ENCODE assay signal across 2 cellular contexts in the genomic region with DNA sequence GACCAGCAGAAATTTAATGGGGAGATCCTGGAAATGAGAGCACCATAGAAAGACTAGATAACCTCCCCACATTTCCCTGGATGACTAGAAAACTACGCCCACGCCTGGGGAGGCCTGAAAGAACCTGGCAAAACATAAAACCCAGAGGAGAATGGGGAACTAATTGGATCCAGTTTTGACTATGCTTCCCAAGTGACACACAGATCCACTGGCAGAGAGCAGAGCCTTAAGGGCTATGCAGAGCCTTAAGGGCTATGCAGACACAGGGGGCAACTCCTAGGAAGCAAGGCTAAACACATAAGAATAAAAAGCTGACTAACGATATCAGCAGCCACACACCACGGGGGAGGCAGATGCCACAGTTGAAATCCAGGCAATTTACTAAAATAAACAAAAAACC.
A peak's percentile ranks its signal among the peaks of the same experiment; 100 is the strongest.
TF ChIP-seq lines count a peak whose summit lies in the region.

No MANE protein-coding gene starts in this region.

TF ChIP-seq in IMR-90, 13 proteins besides CTCF, POLR2A, EP300 and RAD21:
- TF ChIP-seq MAZ (IDR thresholded peaks at IDR 0.05; ENCODE audit: borderline replicate concordance, low read depth, low read length): no peak
- TF ChIP-seq, protein P1, sequence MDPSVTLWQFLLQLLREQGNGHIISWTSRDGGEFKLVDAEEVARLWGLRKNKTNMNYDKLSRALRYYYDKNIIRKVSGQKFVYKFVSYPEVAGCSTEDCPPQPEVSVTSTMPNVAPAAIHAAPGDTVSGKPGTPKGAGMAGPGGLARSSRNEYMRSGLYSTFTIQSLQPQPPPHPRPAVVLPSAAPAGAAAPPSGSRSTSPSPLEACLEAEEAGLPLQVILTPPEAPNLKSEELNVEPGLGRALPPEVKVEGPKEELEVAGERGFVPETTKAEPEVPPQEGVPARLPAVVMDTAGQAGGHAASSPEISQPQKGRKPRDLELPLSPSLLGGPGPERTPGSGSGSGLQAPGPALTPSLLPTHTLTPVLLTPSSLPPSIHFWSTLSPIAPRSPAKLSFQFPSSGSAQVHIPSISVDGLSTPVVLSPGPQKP (IDR thresholded peaks at IDR 0.05; ENCODE audit: borderline replicate concordance, low read depth, low read length): no peak
- no peak for TF ChIP-seq RFX5 (IDR thresholded peaks at IDR 0.05; ENCODE audit: low read depth, low read length)
- no peak for TF ChIP-seq SMC3 (IDR thresholded peaks at IDR 0.05; ENCODE audit: low read depth, low read length)
- no peak for TF ChIP-seq MAFK (IDR thresholded peaks at IDR 0.05; ENCODE audit: low read depth, low read length)
- no peak for TF ChIP-seq CEBPB (IDR thresholded peaks at IDR 0.05; ENCODE audit: low read depth, low read length)
- TF ChIP-seq, protein P2, sequence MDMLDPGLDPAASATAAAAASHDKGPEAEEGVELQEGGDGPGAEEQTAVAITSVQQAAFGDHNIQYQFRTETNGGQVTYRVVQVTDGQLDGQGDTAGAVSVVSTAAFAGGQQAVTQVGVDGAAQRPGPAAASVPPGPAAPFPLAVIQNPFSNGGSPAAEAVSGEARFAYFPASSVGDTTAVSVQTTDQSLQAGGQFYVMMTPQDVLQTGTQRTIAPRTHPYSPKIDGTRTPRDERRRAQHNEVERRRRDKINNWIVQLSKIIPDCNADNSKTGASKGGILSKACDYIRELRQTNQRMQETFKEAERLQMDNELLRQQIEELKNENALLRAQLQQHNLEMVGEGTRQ (IDR thresholded peaks at IDR 0.05; ENCODE audit: low read depth, low read length): no peak
- TF ChIP-seq FOS (IDR thresholded peaks at IDR 0.05; ENCODE audit: low read depth, low read length): no peak
- TF ChIP-seq MXI1 (IDR thresholded peaks at IDR 0.05; ENCODE audit: borderline replicate concordance, low read depth, low read length): no peak
- TF ChIP-seq CHD1 (IDR thresholded peaks at IDR 0.05; ENCODE audit: low read depth, low read length): no peak
- no peak for TF ChIP-seq NFE2L2 (IDR thresholded peaks at IDR 0.05; ENCODE audit: low read depth, low read length)
- TF ChIP-seq BHLHE40 (IDR thresholded peaks at IDR 0.05; ENCODE audit: low read depth, low read length): no peak
- TF ChIP-seq RCOR1 (IDR thresholded peaks at IDR 0.05; ENCODE audit: insufficient replicate concordance, low read length): no peak

TF ChIP-seq in K562, 482 proteins besides CTCF, POLR2A, EP300 and RAD21:
- TF ChIP-seq EGR1 (conservative IDR thresholded peaks at IDR 0.05) (peak; percentile 53), GATAD2A (IDR thresholded peaks at IDR 0.05) (no peak)
